In the genomic region with DNA sequence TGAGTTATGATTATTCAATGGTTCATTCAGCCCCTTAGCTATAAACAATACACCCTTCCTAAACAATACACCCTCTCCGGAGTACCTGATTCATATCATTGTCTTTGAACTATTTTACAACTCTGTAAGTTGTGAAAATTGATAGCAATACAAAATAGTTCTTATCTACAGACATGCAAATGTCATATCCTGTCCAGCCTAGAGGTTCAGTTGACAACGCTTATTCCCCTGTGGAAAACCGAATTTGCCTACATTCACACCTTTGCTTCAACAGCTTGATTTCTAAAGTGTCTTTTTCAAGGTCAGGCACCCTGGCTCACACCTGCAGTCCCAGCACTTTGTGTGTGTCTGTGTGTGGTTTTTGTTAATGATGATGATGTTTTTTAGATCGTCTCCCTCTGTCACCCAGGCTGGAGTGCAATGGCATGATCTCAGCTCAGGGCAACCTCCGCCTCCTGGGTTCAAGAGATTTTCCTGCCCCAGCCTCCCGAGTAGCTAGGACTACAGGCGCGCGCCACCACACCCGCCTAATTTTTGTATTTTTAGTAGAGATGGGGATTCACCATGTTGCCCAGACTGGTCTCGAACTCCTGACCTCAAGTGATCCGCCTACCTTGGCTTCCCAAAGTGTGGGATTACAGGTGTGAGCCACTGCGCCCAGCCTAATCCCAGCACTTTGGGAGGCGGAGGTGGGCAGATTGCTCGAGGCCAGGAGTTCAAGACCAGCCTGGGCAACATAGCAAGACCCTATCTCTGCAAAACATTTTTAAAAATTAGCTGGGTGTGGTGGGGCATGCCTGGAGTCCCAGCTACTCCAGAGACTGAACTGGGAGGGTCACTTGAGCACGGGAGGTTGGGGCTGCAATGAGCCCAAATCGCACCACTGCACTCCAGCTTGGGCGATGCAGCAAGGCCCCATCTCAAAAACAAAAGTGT, we compare ENCODE assay signal across 18 cellular contexts. TPM values are rescaled to one million over a fixed set of nuclear protein-coding genes. Genes with fewer than 3 reads are reported as not detected.
DNase-seq lines count a peak whose midpoint lies in the region; ATAC-seq, FAIRE-seq and TF ChIP-seq lines count a peak whose summit lies in the region.
"Had no signal": no experiment of that assay in that cellular context is flagged by ENCODE, and none has a peak within 500 bp of the region (broad histone marks: within the 10 kb centered on the region; RNA-seq: fewer than 3 reads in every experiment).

No MANE protein-coding gene starts in this region.

- dilution Hi-C loops in IMR-90 (cut with HindIII; ENCODE audit: low sequenced_read_pairs, unreplicated experiment), result no loop called here

- peaks cover under 1% of the 10 kb centered on the region for H3K79me2 ChIP-seq in astrocyte (ENCODE audit: insufficient read depth, low read length)

- POLR2A ChIA-PET in IMR-90 (lab: Charles Lee; ENCODE audit: unreplicated experiment), result interaction anchor here (0.6 to 0.7 kb wide), 2 partner anchors 9 to 48 kb away, joined by 3 read pairs; a partner anchor contains a TSS
- POLR2A ChIA-PET in naive thymus-derived CD4-positive, alpha-beta T cell (lab: Charles Lee), result interaction anchor here (0.6 to 8.9 kb wide), 9 partner anchors 9 to 82 kb away, joined by 3 to 86 read pairs (median 6); a partner anchor contains a TSS

- H2AK5ac ChIP-seq in IMR-90 (ENCODE audit: low read depth, low read length), result peak overlapping the region; percentile 38; the same call in 1 of the 2 replicates

- no peak overlapping the region for H3K14ac ChIP-seq in IMR-90 (replicated peaks; ENCODE audit: low read depth, low read length)

- H3K4ac ChIP-seq in IMR-90 (ENCODE audit: low read depth, low read length), result peak overlapping the region; percentile 62

- H3K4me2 ChIP-seq in IMR-90 (ENCODE audit: low read depth, low read length) (no peak overlapping the region), astrocyte (ENCODE audit: low read length) (no peak overlapping the region)

- peaks cover 15% of the 10 kb centered on the region for H3K4me1 Mint-ChIP-seq in astrocyte (ENCODE audit: low read depth, unreplicated experiment)
- H3K4me1 Mint-ChIP-seq in naive thymus-derived CD4-positive, alpha-beta T cell, result peaks cover 3 to 41% (median 32%) of the 10 kb centered on the region in 7 donors
- peaks cover 30% of the 10 kb centered on the region for H3K4me1 Mint-ChIP-seq in activated CD8-positive, alpha-beta memory T cell treated with anti-CD3 and anti-CD28 coated beads, Interleukin-2, amount 10 ng/mL, durations not matched to agents 7 days and 5 days

- no peaks in the 10 kb centered on the region for H3K27me3 ChIP-seq in IMR-90 (ENCODE audit: control insufficient read depth, insufficient read depth, low read length)
- H3K27me3 ChIP-seq in astrocyte (ENCODE audit: insufficient read depth, low read length), result no peaks in the 10 kb centered on the region
- H3K27me3 ChIP-seq in naive thymus-derived CD4-positive, alpha-beta T cell (ENCODE audit: control insufficient read depth in 2 of 2, insufficient read depth in 2 of 2, low read length in 2 of 2), result no peaks in the 10 kb centered on the region
- H3K27me3 ChIP-seq: brain microvascular endothelial cell, left lung, ovary, Peyer's patch had no signal

- peak overlapping the region; percentile 57; the same call in 1 of the 2 replicates for H3K23ac ChIP-seq in IMR-90 (ENCODE audit: low read depth, low read length)

- BruUV-seq in IMR-90 (replicated peaks; lab: Mats Ljungman, UMichigan), result no TSS peak

- FAIRE-seq in astrocyte (lab: Jason Lieb, UNC), result no peak

- H3K9ac ChIP-seq in IMR-90 (ENCODE audit: low read depth, low read length) (no peak overlapping the region), astrocyte (ENCODE audit: low read length) (no peak overlapping the region)

- H2BK120ac ChIP-seq in IMR-90 (ENCODE audit: low read depth, low read length), result no peak overlapping the region

- no peak overlapping the region for H4K8ac ChIP-seq in IMR-90 (ENCODE audit: low read depth in 2 of 2, low read length in 2 of 2)

- TF ChIP-seq POLR2A in IMR-90 (IDR thresholded peaks at IDR 0.05; ENCODE audit: low read depth, low read length), result no peak

- no peaks in the 10 kb centered on the region for H3K9me3 ChIP-seq in IMR-90 (ENCODE audit: control insufficient read depth, insufficient read depth, low read length)
- no peaks in the 10 kb centered on the region for H3K9me3 ChIP-seq in astrocyte (ENCODE audit: insufficient read depth, low read depth, low read length)
- no peaks in the 10 kb centered on the region for H3K9me3 ChIP-seq in naive thymus-derived CD4-positive, alpha-beta T cell (ENCODE audit: control insufficient read depth in 2 of 3, low read length in 3 of 3)
- H3K9me3 ChIP-seq: left lung, ovary, Peyer's patch had no signal

- in situ Hi-C loops in IMR-90 (cut with MboI; ENCODE audit: low sequenced_read_pairs), result loop anchor here (5.0 kb wide), 1 partner anchor 78 kb away; no protein-coding TSS in a partner anchor

- 88% methylated on average over 5 of the region's 18 CpGs; no CpG with 5 or more reads in 1 of the 2 experiments for WGBS in IMR-90 (ENCODE audit: extremely low coverage in 2 of 2, insufficient read length in 1 of 2), 2 experiments

- no peak overlapping the region for H3K56ac ChIP-seq in IMR-90 (ENCODE audit: extremely low read depth, insufficient read depth, low read length)

- H3K27me3 Mint-ChIP-seq in astrocyte (ENCODE audit: low read depth, unreplicated experiment), result no peaks in the 10 kb centered on the region
- no peaks in the 10 kb centered on the region for H3K27me3 Mint-ChIP-seq in naive thymus-derived CD4-positive, alpha-beta T cell
- H3K27me3 Mint-ChIP-seq in activated CD8-positive, alpha-beta memory T cell treated with anti-CD3 and anti-CD28 coated beads, Interleukin-2, amount 10 ng/mL, durations not matched to agents 7 days and 5 days, result no peaks in the 10 kb centered on the region

- no peak overlapping the region for H2BK5ac ChIP-seq in IMR-90 (ENCODE audit: low read depth, low read length, poor library complexity, severe bottlenecking)

- intact Hi-C loops in IMR-90 (cut with micrococcal nuclease), result no loop called here
- intact Hi-C loops in naive thymus-derived CD4-positive, alpha-beta T cell (cut with micrococcal nuclease), result no loop called here
- intact Hi-C loops in head of caudate nucleus (cut with DNase I), result loop anchor here (2.0 kb wide), 1 partner anchor 79 kb away; no protein-coding TSS in a partner anchor

- H3K4me1 ChIP-seq in IMR-90 (ENCODE audit: control insufficient read depth, insufficient read depth, low read length), result peaks cover 10% of the 10 kb centered on the region
- H3K4me1 ChIP-seq in astrocyte (ENCODE audit: insufficient read depth, low read length), result peaks cover 26% of the 10 kb centered on the region
- peaks cover 22 to 26% of the 10 kb centered on the region in 2 donors for H3K4me1 ChIP-seq in naive thymus-derived CD4-positive, alpha-beta T cell (ENCODE audit: control insufficient read depth in 2 of 2, insufficient read depth in 2 of 2, low read length in 2 of 2)

- no peak overlapping the region for H4K91ac ChIP-seq in IMR-90 (ENCODE audit: insufficient read depth, low read depth, low read length)

- H2BK15ac ChIP-seq in IMR-90 (ENCODE audit: low read depth, low read length), result peak overlapping the region; percentile 53; the same call in 1 of the 3 replicates

- H3K79me1 ChIP-seq in IMR-90 (ENCODE audit: low read depth in 1 of 2, low read length in 2 of 2), result peaks cover 8 to 27% of the 10 kb centered on the region in 2 experiments

- no peak for ATAC-seq in IMR-90 (ENCODE audit: low read depth)
- no peak for ATAC-seq in naive thymus-derived CD4-positive, alpha-beta T cell
- ATAC-seq in activated CD8-positive, alpha-beta memory T cell treated with anti-CD3 and anti-CD28 coated beads, Interleukin-2, amount 10 ng/mL, durations not matched to agents 7 days and 5 days, result no peak
- ATAC-seq: left lung had no signal

- peaks cover 6% of the 10 kb centered on the region for H3K36me3 Mint-ChIP-seq in astrocyte (ENCODE audit: low read depth, unreplicated experiment)
- H3K36me3 Mint-ChIP-seq in naive thymus-derived CD4-positive, alpha-beta T cell, result peaks cover 0 to 6% (median 0%) of the 10 kb centered on the region in 5 donors
- H3K36me3 Mint-ChIP-seq in activated CD8-positive, alpha-beta memory T cell treated with anti-CD3 and anti-CD28 coated beads, Interleukin-2, amount 10 ng/mL, durations not matched to agents 7 days and 5 days, result peaks cover 8% of the 10 kb centered on the region

- peaks cover 6% of the 10 kb centered on the region for H3K36me3 ChIP-seq in IMR-90 (ENCODE audit: control insufficient read depth, insufficient read depth, low read length)
- peaks cover 7% of the 10 kb centered on the region for H3K36me3 ChIP-seq in astrocyte (ENCODE audit: insufficient read depth, low read length)
- H3K36me3 ChIP-seq in naive thymus-derived CD4-positive, alpha-beta T cell (ENCODE audit: control insufficient read depth in 2 of 3, insufficient read depth in 3 of 3, low read length in 3 of 3), result peaks cover 2 to 12% (median 6%) of the 10 kb centered on the region in 3 experiments
- H3K36me3 ChIP-seq: ovary had no signal

- H4K20me1 ChIP-seq in IMR-90 (ENCODE audit: insufficient read depth, low read length) (no peaks in the 10 kb centered on the region), astrocyte (ENCODE audit: insufficient read depth, low read length) (no peaks in the 10 kb centered on the region)

- CTCF ChIA-PET in IMR-90 (lab: Yijun Ruan, JAX), result interaction anchor here (0.6 to 2.9 kb wide), 6 partner anchors 13 to 297 kb away, joined by 3 to 10 read pairs (median 3); no protein-coding TSS in a partner anchor
- CTCF ChIA-PET in naive thymus-derived CD4-positive, alpha-beta T cell (lab: Charles Lee), result interaction anchor here (0.6 to 10.8 kb wide), 12 partner anchors 10 to 505 kb away, joined by 3 to 227 read pairs (median 3); a partner anchor contains a TSS
- CTCF ChIA-PET in activated CD8-positive, alpha-beta memory T cell treated with anti-CD3 and anti-CD28 coated beads, Interleukin-2, amount 10 ng/mL, durations not matched to agents 7 days and 5 days (lab: Charles Lee), result interaction anchor here (0.6 to 12.1 kb wide), 23 partner anchors 9 to 298 kb away, joined by 3 to 244 read pairs (median 4); a partner anchor contains a TSS

- H3K27ac Mint-ChIP-seq in astrocyte (ENCODE audit: unreplicated experiment), result peak overlapping the region; percentile 63
- peak overlapping the region in 5 of 9 donors; percentile 2 to 82 (median 68) for H3K27ac Mint-ChIP-seq in naive thymus-derived CD4-positive, alpha-beta T cell
- no peak overlapping the region for H3K27ac Mint-ChIP-seq in activated CD8-positive, alpha-beta memory T cell treated with anti-CD3 and anti-CD28 coated beads, Interleukin-2, amount 10 ng/mL, durations not matched to agents 7 days and 5 days

- no peak overlapping the region for H2AK9ac ChIP-seq in IMR-90 (replicated peaks; ENCODE audit: low read depth, low read length, poor library complexity)

- H2AFZ ChIP-seq in IMR-90 (replicated peaks; ENCODE audit: low read length, poor library complexity), result no peak overlapping the region
- no peak overlapping the region for H2AFZ ChIP-seq in astrocyte (ENCODE audit: low read depth, low read length)

- TF ChIP-seq CTCF in GM12865 (IDR thresholded peaks at IDR 0.05; ENCODE audit: insufficient read depth, low read depth, low read length, missing control alignments) (no peak), IMR-90 (conservative IDR thresholded peaks at IDR 0.05; ENCODE audit: low read depth, low read length) (no peak), astrocyte (IDR thresholded peaks at IDR 0.05; ENCODE audit: insufficient read depth, low read depth, low read length) (no peak)

- TF ChIP-seq RAD21 in IMR-90 (IDR thresholded peaks at IDR 0.05; ENCODE audit: low read length), result no peak

- H3K4me3 Mint-ChIP-seq in astrocyte (ENCODE audit: unreplicated experiment), result peak overlapping the region; percentile 27
- H3K4me3 Mint-ChIP-seq in naive thymus-derived CD4-positive, alpha-beta T cell, result no peak overlapping the region
- no peak overlapping the region for H3K4me3 Mint-ChIP-seq in activated CD8-positive, alpha-beta memory T cell treated with anti-CD3 and anti-CD28 coated beads, Interleukin-2, amount 10 ng/mL, durations not matched to agents 7 days and 5 days

- H3K18ac ChIP-seq in IMR-90 (ENCODE audit: low read depth, low read length), result no peak overlapping the region

- 0 out of 2 replicates have a peak, but pooled peaks cover 2% of the 10 kb centered on the region for H3K9me1 ChIP-seq in IMR-90 (ENCODE audit: insufficient read depth, low read length)

- H3K9me3 Mint-ChIP-seq in astrocyte (ENCODE audit: unreplicated experiment), result no peaks in the 10 kb centered on the region
- peaks cover 0 to under 1% (median 0%) of the 10 kb centered on the region in 11 donors for H3K9me3 Mint-ChIP-seq in naive thymus-derived CD4-positive, alpha-beta T cell
- H3K9me3 Mint-ChIP-seq in activated CD8-positive, alpha-beta memory T cell treated with anti-CD3 and anti-CD28 coated beads, Interleukin-2, amount 10 ng/mL, durations not matched to agents 7 days and 5 days (ENCODE audit: low read depth), result no peaks in the 10 kb centered on the region

- no peak overlapping the region for H4K5ac ChIP-seq in IMR-90 (ENCODE audit: low read depth, low read length)

- peak overlapping the region; percentile 32; the same call in 1 of the 2 replicates for H2BK20ac ChIP-seq in IMR-90 (ENCODE audit: low read depth, low read length)

- H3K4me3 ChIP-seq in GM12865 (ENCODE audit: low read depth, low read length) (no peak overlapping the region), IMR-90 (ENCODE audit: insufficient read depth, low read depth, low read length) (no peak overlapping the region), astrocyte (ENCODE audit: insufficient read depth, low read depth, low read length) (no peak overlapping the region)
- H3K4me3 ChIP-seq in naive thymus-derived CD4-positive, alpha-beta T cell (ENCODE audit: low read length), result no peak overlapping the region
- H3K4me3 ChIP-seq: left lung, ovary, SK-N-MC had no signal

- DNase-seq in GM12865 (ENCODE audit: low read depth), result peak; percentile 42
- no peak for DNase-seq in IMR-90
- DNase-seq in astrocyte (ENCODE audit: low read depth), result no peak
- no peak for DNase-seq in naive thymus-derived CD4-positive, alpha-beta T cell
- DNase-seq in foreskin melanocyte, result no peak
- no peak for DNase-seq in head of caudate nucleus
- DNase-seq in ecto neural progenitor cell (ENCODE audit: low spot score), result no peak
- DNase-seq in activated CD8-positive, alpha-beta memory T cell treated with anti-CD3 and anti-CD28 coated beads, Interleukin-2, amount 10 ng/mL, durations not matched to agents 7 days and 5 days, result no peak
- DNase-seq: activated CD4-positive, alpha-beta T cell treated with anti-CD3 and anti-CD28 coated beads for 1 hour; activated gamma-delta T cell treated with Interleukin-2 at 50 U/mL for 16 hours; brain microvascular endothelial cell; erythroblast; left lung; ovary; Peyer's patch; stimulated activated CD4-positive, alpha-beta T cell treated with anti-CD3 and anti-CD28 coated beads, Interleukin-2, amount 100 ng/mL, for 24 hours; T-helper 9 cell had no signal

- H3K27ac ChIP-seq in IMR-90 (ENCODE audit: insufficient read depth, low read length) (no peak overlapping the region), astrocyte (ENCODE audit: low read depth, low read length) (no peak overlapping the region)
- no peak overlapping the region for H3K27ac ChIP-seq in naive thymus-derived CD4-positive, alpha-beta T cell (ENCODE audit: low read depth, low read length)
- H3K27ac ChIP-seq: brain microvascular endothelial cell, ovary had no signal

RNA-seq across cellular contexts. Expression of a gene that starts 9.6 kb away (rescaled TPM):
- 61.3 and 68.3 TPM in 2 replicates for total RNA-seq in IMR-90 (2012; rRNA removed)
- polyA plus RNA-seq in IMR-90 (2012; rRNA removed), result 290 and 349 TPM in 2 replicates
- 572 and 791 TPM in 2 replicates for polyA plus RNA-seq in IMR-90 (2012; cell fraction: cytosol; rRNA removed)
- 129 and 215 TPM in 2 replicates for polyA plus RNA-seq in IMR-90 (2012; cell fraction: nucleus; rRNA removed; ENCODE audit: low replicate concordance)
- 114 and 138 TPM in 2 replicates for total RNA-seq in astrocyte
- 100 to 1,000 TPM in 1 of 5 experiments, 10 to 100 TPM in 4; 57.2 to 108 (median 86.2) TPM for total RNA-seq in naive thymus-derived CD4-positive, alpha-beta T cell
- 100 to 1,000 TPM; 203 to 289 TPM for polyA plus RNA-seq in naive thymus-derived CD4-positive, alpha-beta T cell
- 10 to 100 TPM; 77.7 to 94.0 TPM for total RNA-seq in activated CD8-positive, alpha-beta memory T cell treated with anti-CD3 and anti-CD28 coated beads, Interleukin-2, amount 10 ng/mL, durations not matched to agents 7 days and 5 days

RNA-seq across cellular contexts. Expression of a gene that starts 11.4 kb away (rescaled TPM):
- 1.9 and 2.2 TPM in 2 replicates for total RNA-seq in IMR-90 (2012; rRNA removed)
- 6.2 and 7.6 TPM in 2 replicates for polyA plus RNA-seq in IMR-90 (2012; rRNA removed)
- polyA plus RNA-seq in IMR-90 (2012; cell fraction: cytosol; rRNA removed), result 4.7 and 10.4 TPM in 2 replicates
- 13.1 and 27.5 TPM in 2 replicates for polyA plus RNA-seq in IMR-90 (2012; cell fraction: nucleus; rRNA removed; ENCODE audit: low replicate concordance)
- 9.5 and 10.6 TPM in 2 replicates for total RNA-seq in astrocyte
- total RNA-seq in naive thymus-derived CD4-positive, alpha-beta T cell, result 1 to 10 TPM; 4.8 to 7.8 (median 5.9) TPM
- 1 to 10 TPM in 1 of 2 donors, under 1 TPM in 1; 0.73 to 1.6 TPM for polyA plus RNA-seq in naive thymus-derived CD4-positive, alpha-beta T cell
- total RNA-seq in activated CD8-positive, alpha-beta memory T cell treated with anti-CD3 and anti-CD28 coated beads, Interleukin-2, amount 10 ng/mL, durations not matched to agents 7 days and 5 days, result 1 to 10 TPM; 8.1 to 8.4 TPM

RNA-seq across cellular contexts. Expression of a gene that starts 19.5 kb away (rescaled TPM):
- total RNA-seq in IMR-90 (2012; rRNA removed) (26.7 and 28.9 TPM in 2 replicates), astrocyte (25.8 and 26.6 TPM in 2 replicates)
- polyA plus RNA-seq in IMR-90 (2012; rRNA removed), result 37.6 and 45.5 TPM in 2 replicates
- 29.4 and 32.6 TPM in 2 replicates for polyA plus RNA-seq in IMR-90 (2012; cell fraction: cytosol; rRNA removed)
- polyA plus RNA-seq in IMR-90 (2012; cell fraction: nucleus; rRNA removed; ENCODE audit: low replicate concordance), result 200 and 405 TPM in 2 replicates
- total RNA-seq in naive thymus-derived CD4-positive, alpha-beta T cell, result 10 to 100 TPM; 29.1 to 56.2 (median 49.2) TPM
- 10 to 100 TPM in 1 of 2 donors, 1 to 10 TPM in 1; 7.1 to 22.4 TPM for polyA plus RNA-seq in naive thymus-derived CD4-positive, alpha-beta T cell
- 10 to 100 TPM; 51.7 to 59.3 TPM for total RNA-seq in activated CD8-positive, alpha-beta memory T cell treated with anti-CD3 and anti-CD28 coated beads, Interleukin-2, amount 10 ng/mL, durations not matched to agents 7 days and 5 days
